ENCODE assay signal across 14 cellular contexts in the genomic region with DNA sequence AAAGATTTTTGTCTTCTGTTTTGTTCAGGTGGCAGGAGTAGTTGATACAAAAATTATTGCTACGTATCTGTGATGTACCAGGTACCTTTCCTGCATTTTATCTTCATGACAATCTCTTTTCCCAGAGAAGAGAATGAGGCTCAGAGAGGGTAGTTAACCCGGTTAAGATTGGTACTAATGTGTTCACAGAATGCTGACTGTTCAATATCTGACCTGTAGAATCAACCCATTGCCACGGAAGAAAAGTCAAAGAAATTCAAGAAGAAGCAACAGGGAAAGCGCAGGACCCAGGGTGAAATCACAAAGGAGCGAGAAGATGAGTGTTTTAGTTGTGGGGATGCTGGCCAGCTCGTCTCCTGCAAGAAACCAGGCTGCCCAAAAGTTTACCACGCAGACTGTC.
"Had no signal": no experiment of that assay in that cellular context is flagged by ENCODE, and none has a peak within 500 bp of the region (broad histone marks: within the 10 kb centered on the region; RNA-seq: fewer than 3 reads in every experiment).

No MANE protein-coding gene starts in this region.

- H3K27me3 ChIP-seq: heart left ventricle, neutrophil, sigmoid colon had no signal

- H3K4me3 ChIP-seq: heart left ventricle, mucosa of descending colon, sigmoid colon, skin epidermis had no signal

- H3K27ac ChIP-seq: heart left ventricle, neutrophil, sigmoid colon, skin epidermis had no signal

- H3K4me1 ChIP-seq: sigmoid colon had no signal

- ATAC-seq: heart left ventricle; mucosa of descending colon; naive thymus-derived CD8-positive, alpha-beta T cell had no signal

- FAIRE-seq: islet of Langerhans had no signal

- H3K9me3 Mint-ChIP-seq: naive thymus-derived CD8-positive, alpha-beta T cell had no signal

- DNase-seq: erythroblast; foreskin melanocyte; heart left ventricle; hippocampal formation; kidney glomerular epithelial cell; mucosa of descending colon; naive thymus-derived CD8-positive, alpha-beta T cell; sigmoid colon; stimulated activated CD4-positive, alpha-beta T cell treated with anti-CD3 and anti-CD28 coated beads, Interleukin-2, amount 100 ng/mL, for 24 hours; stimulated activated naive CD4-positive, alpha-beta T cell treated with Interleukin-2 at 50 U/mL for 16 hours; trophoblast cell had no signal

- H3K9me3 ChIP-seq: heart left ventricle, mucosa of descending colon, neutrophil, sigmoid colon had no signal

- H3K27me3 Mint-ChIP-seq: naive thymus-derived CD8-positive, alpha-beta T cell had no signal

- H3K4me3 Mint-ChIP-seq: naive thymus-derived CD8-positive, alpha-beta T cell had no signal
